Comparison of ENCODE assay signal across 14 cellular contexts in the genomic region with DNA sequence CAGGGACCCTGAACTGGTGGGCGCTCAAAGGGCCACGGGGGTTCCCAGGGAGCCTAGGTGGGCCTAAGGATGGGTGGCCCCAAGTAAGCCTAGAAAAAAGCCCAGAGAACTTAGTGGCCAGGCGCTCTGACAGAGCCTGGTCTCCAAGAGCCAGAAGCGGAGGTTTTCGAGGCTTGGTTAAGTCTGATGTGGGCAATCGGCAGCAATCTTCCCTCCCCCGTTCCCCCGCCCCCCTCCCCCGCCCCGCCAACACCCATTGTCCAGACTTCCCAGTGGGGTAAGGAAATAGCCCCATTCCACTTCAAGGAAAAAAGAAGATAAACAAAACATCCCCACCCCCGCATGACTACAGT. TPM values are rescaled to one million over a fixed set of nuclear protein-coding genes. Genes with fewer than 3 reads are reported as not detected.
DNase-seq lines count a peak whose midpoint lies in the region; ATAC-seq and TF ChIP-seq lines count a peak whose summit lies in the region.
"Had no signal": no experiment of that assay in that cellular context is flagged by ENCODE, and none has a peak within 500 bp of the region (broad histone marks: within the 10 kb centered on the region; RNA-seq: fewer than 3 reads in every experiment).

No MANE protein-coding gene starts in this region.

- H3K4me1 ChIP-seq in cardiac muscle cell (ENCODE audit: low read depth) (peaks cover 8% of the 10 kb centered on the region), foreskin keratinocyte (peaks cover 4% of the 10 kb centered on the region)

- POLR2A ChIA-PET in WTC11 (lab: Charles Lee) = no interaction called here

- H3K36me3 Mint-ChIP-seq in WTC11 (no peaks in the 10 kb centered on the region), type B pancreatic cell (no peaks in the 10 kb centered on the region)

- H3K9me3 ChIP-seq in cardiac muscle cell (ENCODE audit: low read depth) (no peaks in the 10 kb centered on the region), iPS-18c (ENCODE audit: control insufficient read depth, insufficient read depth, low read length) (no peaks in the 10 kb centered on the region)
- H3K9me3 ChIP-seq: pancreas had no signal

- no peak overlapping the region for H3K27ac Mint-ChIP-seq in WTC11
- no peak overlapping the region for H3K27ac Mint-ChIP-seq in type B pancreatic cell

- peak overlapping the region; percentile 20 for H3K4me3 ChIP-seq in cardiac muscle cell
- H3K4me3 ChIP-seq in iPS-18c (ENCODE audit: insufficient read depth, low read depth, low read length) = peak overlapping the region; percentile 43; the same call in 1 of the 2 replicates

- H3K27me3 Mint-ChIP-seq in WTC11 (ENCODE audit: low read depth) = peaks cover 100% of the 10 kb centered on the region
- H3K27me3 Mint-ChIP-seq in type B pancreatic cell = peaks cover 94% of the 10 kb centered on the region

- H3K9me3 Mint-ChIP-seq in WTC11 (no peaks in the 10 kb centered on the region), type B pancreatic cell (peaks cover 5% of the 10 kb centered on the region)

- H3K27me3 ChIP-seq in cardiac muscle cell = peaks cover 84% of the 10 kb centered on the region
- H3K27me3 ChIP-seq in foreskin keratinocyte = peaks cover 60% of the 10 kb centered on the region

- CTCF ChIA-PET in WTC11 (lab: Charles Lee) = interaction anchor here (0.7 to 1.2 kb wide), 2 partner anchors 34 to 107 kb away, joined by 3 to 5 read pairs; no protein-coding TSS in a partner anchor

- H3K4me1 Mint-ChIP-seq in WTC11 (peaks cover 77% of the 10 kb centered on the region), type B pancreatic cell (ENCODE audit: unreplicated experiment) (peaks cover 26% of the 10 kb centered on the region)

- no peak for ATAC-seq in Right ventricle myocardium superior (ENCODE audit: poor library complexity)
- peak; percentile 6 for ATAC-seq in WTC11
- no peak for ATAC-seq in HG02798 (IDR thresholded peaks at IDR 0.05; ENCODE audit: poor library complexity, unreplicated experiment)
- no peak for ATAC-seq in foreskin keratinocyte
- no peak for ATAC-seq in HG03095 (IDR thresholded peaks at IDR 0.05; ENCODE audit: unreplicated experiment)

- intact Hi-C loops in Right ventricle myocardium superior (cut with DNase I) = no loop called here

- no peaks in the 10 kb centered on the region for H3K36me3 ChIP-seq in cardiac muscle cell
- H3K36me3 ChIP-seq: pancreas had no signal

- DNase-seq in cardiac muscle cell (ENCODE audit: low read depth in 1 of 2, low spot score in 1 of 2) = no peak
- no peak for DNase-seq in Right ventricle myocardium superior
- DNase-seq in WTC11 (ENCODE audit: low spot score) = no peak
- no peak for DNase-seq in type B pancreatic cell (ENCODE audit: extremely low spot score, unreplicated experiment)
- no peak for DNase-seq in foreskin keratinocyte
- DNase-seq: AML-193; erythroblast; GF-D8; NCI-H1436; stimulated activated CD4-positive, alpha-beta T cell treated with anti-CD3 and anti-CD28 coated beads, Interleukin-4, amount 100 ng/mL, for 24 hours had no signal

- no peak for TF ChIP-seq CTCF in cardiac muscle cell (IDR thresholded peaks at IDR 0.05; ENCODE audit: low read depth, low read length)
- TF ChIP-seq CTCF in WTC11 (IDR thresholded peaks at IDR 0.05) = no peak
- TF ChIP-seq CTCF in type B pancreatic cell (conservative IDR thresholded peaks at IDR 0.05) = no peak
- no peak for TF ChIP-seq CTCF in foreskin keratinocyte (conservative IDR thresholded peaks at IDR 0.05)

- H3K27ac ChIP-seq in cardiac muscle cell (no peak overlapping the region), foreskin keratinocyte (no peak overlapping the region)
- H3K27ac ChIP-seq: pancreas had no signal

- peak overlapping the region; percentile 82 for H3K4me3 Mint-ChIP-seq in WTC11
- H3K4me3 Mint-ChIP-seq in type B pancreatic cell = peak overlapping the region; percentile 96

TF ChIP-seq in WTC11, 78 proteins besides CTCF, POLR2A, EP300 and RAD21:
- no peak for TF ChIP-seq NR1H2 (CRISPR knock-in tag; IDR thresholded peaks at IDR 0.05)
- TF ChIP-seq ZNF416 (CRISPR knock-in tag; IDR thresholded peaks at IDR 0.05) = no peak
- TF ChIP-seq, protein P1, sequence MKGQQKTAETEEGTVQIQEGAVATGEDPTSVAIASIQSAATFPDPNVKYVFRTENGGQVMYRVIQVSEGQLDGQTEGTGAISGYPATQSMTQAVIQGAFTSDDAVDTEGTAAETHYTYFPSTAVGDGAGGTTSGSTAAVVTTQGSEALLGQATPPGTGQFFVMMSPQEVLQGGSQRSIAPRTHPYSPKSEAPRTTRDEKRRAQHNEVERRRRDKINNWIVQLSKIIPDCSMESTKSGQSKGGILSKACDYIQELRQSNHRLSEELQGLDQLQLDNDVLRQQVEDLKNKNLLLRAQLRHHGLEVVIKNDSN (CRISPR knock-in tag; IDR thresholded peaks at IDR 0.05) = no peak
- no peak for TF ChIP-seq FOXK1 (CRISPR knock-in tag; IDR thresholded peaks at IDR 0.05)
- no peak for TF ChIP-seq CREM (CRISPR knock-in tag; IDR thresholded peaks at IDR 0.05)
- no peak for TF ChIP-seq TEAD4 (CRISPR knock-in tag; IDR thresholded peaks at IDR 0.05)
- TF ChIP-seq, protein P2, sequence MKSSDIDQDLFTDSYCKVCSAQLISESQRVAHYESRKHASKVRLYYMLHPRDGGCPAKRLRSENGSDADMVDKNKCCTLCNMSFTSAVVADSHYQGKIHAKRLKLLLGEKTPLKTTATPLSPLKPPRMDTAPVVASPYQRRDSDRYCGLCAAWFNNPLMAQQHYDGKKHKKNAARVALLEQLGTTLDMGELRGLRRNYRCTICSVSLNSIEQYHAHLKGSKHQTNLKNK (CRISPR knock-in tag; IDR thresholded peaks at IDR 0.05) = no peak
- TF ChIP-seq, protein P3, sequence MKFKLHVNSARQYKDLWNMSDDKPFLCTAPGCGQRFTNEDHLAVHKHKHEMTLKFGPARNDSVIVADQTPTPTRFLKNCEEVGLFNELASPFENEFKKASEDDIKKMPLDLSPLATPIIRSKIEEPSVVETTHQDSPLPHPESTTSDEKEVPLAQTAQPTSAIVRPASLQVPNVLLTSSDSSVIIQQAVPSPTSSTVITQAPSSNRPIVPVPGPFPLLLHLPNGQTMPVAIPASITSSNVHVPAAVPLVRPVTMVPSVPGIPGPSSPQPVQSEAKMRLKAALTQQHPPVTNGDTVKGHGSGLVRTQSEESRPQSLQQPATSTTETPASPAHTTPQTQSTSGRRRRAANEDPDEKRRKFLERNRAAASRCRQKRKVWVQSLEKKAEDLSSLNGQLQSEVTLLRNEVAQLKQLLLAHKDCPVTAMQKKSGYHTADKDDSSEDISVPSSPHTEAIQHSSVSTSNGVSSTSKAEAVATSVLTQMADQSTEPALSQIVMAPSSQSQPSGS (CRISPR knock-in tag; IDR thresholded peaks at IDR 0.05; ENCODE audit: borderline replicate concordance, low read depth) = no peak
- TF ChIP-seq, protein P4, sequence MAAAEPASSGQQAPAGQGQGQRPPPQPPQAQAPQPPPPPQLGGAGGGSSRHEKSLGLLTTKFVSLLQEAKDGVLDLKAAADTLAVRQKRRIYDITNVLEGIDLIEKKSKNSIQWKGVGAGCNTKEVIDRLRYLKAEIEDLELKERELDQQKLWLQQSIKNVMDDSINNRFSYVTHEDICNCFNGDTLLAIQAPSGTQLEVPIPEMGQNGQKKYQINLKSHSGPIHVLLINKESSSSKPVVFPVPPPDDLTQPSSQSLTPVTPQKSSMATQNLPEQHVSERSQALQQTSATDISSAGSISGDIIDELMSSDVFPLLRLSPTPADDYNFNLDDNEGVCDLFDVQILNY (CRISPR knock-in tag; IDR thresholded peaks at IDR 0.05) = no peak

RNA-seq across cellular contexts. Expression of a gene that starts 6.7 kb away (rescaled TPM):
- 0.11 TPM in 1 of 2 replicates, not detected in the other for total RNA-seq in cardiac muscle cell
- 0.34 TPM in 1 of 2 replicates, not detected in the other for polyA plus RNA-seq in cardiac muscle cell
- 0.08 TPM for total RNA-seq in Right ventricle myocardium superior
- 0.76 to 1.4 TPM (median 1.1 TPM) in 3 replicates for total RNA-seq in WTC11 (2021)
- not detected in 2 replicates for total RNA-seq in type B pancreatic cell (ENCODE audit: low replicate concordance)
- total RNA-seq in foreskin keratinocyte = 0.37 and 0.95 TPM in 2 replicates
- 0.24 and 0.57 TPM in 2 replicates for polyA plus RNA-seq in foreskin keratinocyte
